In the genomic region with DNA sequence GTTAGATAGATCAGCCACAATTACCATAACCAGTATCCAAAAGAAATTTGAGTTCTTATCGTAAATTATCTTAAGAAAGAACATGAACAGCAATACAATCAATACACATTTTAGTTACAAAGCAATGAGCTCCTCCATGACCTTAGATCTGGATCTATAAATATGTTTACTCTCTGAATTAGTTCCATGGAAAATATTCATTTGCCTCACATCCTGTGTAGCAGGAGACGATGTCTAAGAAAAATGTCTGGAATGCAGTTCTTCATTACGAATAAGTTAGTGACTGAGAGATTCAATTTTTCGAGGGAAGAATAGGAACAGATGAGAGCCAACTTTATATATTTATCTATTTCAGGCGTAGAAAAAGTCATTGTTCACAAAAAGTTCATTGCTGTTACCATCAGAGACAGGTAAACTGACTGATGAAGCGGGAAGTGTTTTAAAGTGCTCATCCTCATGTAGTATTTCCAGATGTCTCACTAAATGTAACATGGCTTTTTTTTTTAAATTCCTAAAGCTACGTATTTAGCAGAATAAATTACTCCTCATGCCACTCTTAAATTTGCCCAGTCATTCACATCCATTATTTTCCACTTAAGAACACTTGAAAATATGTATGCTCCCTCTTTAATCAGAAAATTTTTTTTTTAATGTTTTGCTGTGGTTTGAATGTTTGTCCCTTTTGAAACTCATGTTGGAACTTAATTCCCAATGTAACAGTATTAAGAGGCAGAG, we compare ENCODE assay signal across 2 cellular contexts.
TF ChIP-seq lines count a peak whose summit lies in the region.

No MANE protein-coding gene starts in this region.

TF ChIP-seq in GM23338, 12 proteins besides CTCF, POLR2A, EP300 and RAD21 (continued from another document):
- TF ChIP-seq, protein P1, sequence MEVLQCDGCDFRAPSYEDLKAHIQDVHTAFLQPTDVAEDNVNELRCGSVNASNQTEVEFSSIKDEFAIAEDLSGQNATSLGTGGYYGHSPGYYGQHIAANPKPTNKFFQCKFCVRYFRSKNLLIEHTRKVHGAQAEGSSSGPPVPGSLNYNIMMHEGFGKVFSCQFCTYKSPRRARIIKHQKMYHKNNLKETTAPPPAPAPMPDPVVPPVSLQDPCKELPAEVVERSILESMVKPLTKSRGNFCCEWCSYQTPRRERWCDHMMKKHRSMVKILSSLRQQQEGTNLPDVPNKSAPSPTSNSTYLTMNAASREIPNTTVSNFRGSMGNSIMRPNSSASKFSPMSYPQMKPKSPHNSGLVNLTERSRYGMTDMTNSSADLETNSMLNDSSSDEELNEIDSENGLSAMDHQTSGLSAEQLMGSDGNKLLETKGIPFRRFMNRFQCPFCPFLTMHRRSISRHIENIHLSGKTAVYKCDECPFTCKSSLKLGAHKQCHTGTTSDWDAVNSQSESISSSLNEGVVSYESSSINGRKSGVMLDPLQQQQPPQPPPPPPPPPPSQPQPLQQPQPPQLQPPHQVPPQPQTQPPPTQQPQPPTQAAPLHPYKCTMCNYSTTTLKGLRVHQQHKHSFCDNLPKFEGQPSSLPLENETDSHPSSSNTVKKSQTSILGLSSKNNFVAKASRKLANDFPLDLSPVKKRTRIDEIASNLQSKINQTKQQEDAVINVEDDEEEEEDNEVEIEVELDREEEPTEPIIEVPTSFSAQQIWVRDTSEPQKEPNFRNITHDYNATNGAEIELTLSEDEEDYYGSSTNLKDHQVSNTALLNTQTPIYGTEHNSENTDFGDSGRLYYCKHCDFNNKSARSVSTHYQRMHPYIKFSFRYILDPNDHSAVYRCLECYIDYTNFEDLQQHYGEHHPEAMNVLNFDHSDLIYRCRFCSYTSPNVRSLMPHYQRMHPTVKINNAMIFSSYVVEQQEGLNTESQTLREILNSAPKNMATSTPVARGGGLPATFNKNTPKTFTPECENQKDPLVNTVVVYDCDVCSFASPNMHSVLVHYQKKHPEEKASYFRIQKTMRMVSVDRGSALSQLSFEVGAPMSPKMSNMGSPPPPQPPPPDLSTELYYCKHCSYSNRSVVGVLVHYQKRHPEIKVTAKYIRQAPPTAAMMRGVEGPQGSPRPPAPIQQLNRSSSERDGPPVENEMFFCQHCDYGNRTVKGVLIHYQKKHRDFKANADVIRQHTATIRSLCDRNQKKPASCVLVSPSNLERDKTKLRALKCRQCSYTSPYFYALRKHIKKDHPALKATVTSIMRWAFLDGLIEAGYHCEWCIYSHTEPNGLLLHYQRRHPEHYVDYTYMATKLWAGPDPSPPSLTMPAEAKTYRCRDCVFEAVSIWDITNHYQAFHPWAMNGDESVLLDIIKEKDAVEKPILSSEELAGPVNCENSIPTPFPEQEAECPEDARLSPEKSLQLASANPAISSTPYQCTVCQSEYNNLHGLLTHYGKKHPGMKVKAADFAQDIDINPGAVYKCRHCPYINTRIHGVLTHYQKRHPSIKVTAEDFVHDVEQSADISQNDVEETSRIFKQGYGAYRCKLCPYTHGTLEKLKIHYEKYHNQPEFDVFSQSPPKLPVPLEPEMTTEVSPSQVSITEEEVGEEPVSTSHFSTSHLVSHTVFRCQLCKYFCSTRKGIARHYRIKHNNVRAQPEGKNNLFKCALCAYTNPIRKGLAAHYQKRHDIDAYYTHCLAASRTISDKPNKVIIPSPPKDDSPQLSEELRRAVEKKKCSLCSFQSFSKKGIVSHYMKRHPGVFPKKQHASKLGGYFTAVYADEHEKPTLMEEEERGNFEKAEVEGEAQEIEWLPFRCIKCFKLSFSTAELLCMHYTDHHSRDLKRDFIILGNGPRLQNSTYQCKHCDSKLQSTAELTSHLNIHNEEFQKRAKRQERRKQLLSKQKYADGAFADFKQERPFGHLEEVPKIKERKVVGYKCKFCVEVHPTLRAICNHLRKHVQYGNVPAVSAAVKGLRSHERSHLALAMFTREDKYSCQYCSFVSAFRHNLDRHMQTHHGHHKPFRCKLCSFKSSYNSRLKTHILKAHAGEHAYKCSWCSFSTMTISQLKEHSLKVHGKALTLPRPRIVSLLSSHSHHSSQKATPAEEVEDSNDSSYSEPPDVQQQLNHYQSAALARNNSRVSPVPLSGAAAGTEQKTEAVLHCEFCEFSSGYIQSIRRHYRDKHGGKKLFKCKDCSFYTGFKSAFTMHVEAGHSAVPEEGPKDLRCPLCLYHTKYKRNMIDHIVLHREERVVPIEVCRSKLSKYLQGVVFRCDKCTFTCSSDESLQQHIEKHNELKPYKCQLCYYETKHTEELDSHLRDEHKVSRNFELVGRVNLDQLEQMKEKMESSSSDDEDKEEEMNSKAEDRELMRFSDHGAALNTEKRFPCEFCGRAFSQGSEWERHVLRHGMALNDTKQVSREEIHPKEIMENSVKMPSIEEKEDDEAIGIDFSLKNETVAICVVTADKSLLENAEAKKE (CRISPR knock-in tag; IDR thresholded peaks at IDR 0.05) = no peak
- TF ChIP-seq EZH2phosphoT487 (IDR thresholded peaks at IDR 0.05; ENCODE audit: unreplicated experiment) = no peak
- TF ChIP-seq POLR2AphosphoS5 (IDR thresholded peaks at IDR 0.05; ENCODE audit: low read depth) = no peak

TF ChIP-seq in WTC11, 78 proteins besides CTCF, POLR2A, EP300 and RAD21 (continued from another document):
- TF ChIP-seq, protein P2, sequence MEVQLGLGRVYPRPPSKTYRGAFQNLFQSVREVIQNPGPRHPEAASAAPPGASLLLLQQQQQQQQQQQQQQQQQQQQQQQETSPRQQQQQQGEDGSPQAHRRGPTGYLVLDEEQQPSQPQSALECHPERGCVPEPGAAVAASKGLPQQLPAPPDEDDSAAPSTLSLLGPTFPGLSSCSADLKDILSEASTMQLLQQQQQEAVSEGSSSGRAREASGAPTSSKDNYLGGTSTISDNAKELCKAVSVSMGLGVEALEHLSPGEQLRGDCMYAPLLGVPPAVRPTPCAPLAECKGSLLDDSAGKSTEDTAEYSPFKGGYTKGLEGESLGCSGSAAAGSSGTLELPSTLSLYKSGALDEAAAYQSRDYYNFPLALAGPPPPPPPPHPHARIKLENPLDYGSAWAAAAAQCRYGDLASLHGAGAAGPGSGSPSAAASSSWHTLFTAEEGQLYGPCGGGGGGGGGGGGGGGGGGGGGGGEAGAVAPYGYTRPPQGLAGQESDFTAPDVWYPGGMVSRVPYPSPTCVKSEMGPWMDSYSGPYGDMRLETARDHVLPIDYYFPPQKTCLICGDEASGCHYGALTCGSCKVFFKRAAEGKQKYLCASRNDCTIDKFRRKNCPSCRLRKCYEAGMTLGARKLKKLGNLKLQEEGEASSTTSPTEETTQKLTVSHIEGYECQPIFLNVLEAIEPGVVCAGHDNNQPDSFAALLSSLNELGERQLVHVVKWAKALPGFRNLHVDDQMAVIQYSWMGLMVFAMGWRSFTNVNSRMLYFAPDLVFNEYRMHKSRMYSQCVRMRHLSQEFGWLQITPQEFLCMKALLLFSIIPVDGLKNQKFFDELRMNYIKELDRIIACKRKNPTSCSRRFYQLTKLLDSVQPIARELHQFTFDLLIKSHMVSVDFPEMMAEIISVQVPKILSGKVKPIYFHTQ (CRISPR knock-in tag; IDR thresholded peaks at IDR 0.05) = no peak
- TF ChIP-seq NFE2L1 (CRISPR knock-in tag; IDR thresholded peaks at IDR 0.05) (no peak), ESRRA (CRISPR knock-in tag; IDR thresholded peaks at IDR 0.05; ENCODE audit: borderline replicate concordance) (no peak), NR1H2 (CRISPR knock-in tag; IDR thresholded peaks at IDR 0.05) (no peak), ZNF396 (CRISPR knock-in tag; IDR thresholded peaks at IDR 0.05; ENCODE audit: borderline replicate concordance) (no peak)
- TF ChIP-seq, protein P3, sequence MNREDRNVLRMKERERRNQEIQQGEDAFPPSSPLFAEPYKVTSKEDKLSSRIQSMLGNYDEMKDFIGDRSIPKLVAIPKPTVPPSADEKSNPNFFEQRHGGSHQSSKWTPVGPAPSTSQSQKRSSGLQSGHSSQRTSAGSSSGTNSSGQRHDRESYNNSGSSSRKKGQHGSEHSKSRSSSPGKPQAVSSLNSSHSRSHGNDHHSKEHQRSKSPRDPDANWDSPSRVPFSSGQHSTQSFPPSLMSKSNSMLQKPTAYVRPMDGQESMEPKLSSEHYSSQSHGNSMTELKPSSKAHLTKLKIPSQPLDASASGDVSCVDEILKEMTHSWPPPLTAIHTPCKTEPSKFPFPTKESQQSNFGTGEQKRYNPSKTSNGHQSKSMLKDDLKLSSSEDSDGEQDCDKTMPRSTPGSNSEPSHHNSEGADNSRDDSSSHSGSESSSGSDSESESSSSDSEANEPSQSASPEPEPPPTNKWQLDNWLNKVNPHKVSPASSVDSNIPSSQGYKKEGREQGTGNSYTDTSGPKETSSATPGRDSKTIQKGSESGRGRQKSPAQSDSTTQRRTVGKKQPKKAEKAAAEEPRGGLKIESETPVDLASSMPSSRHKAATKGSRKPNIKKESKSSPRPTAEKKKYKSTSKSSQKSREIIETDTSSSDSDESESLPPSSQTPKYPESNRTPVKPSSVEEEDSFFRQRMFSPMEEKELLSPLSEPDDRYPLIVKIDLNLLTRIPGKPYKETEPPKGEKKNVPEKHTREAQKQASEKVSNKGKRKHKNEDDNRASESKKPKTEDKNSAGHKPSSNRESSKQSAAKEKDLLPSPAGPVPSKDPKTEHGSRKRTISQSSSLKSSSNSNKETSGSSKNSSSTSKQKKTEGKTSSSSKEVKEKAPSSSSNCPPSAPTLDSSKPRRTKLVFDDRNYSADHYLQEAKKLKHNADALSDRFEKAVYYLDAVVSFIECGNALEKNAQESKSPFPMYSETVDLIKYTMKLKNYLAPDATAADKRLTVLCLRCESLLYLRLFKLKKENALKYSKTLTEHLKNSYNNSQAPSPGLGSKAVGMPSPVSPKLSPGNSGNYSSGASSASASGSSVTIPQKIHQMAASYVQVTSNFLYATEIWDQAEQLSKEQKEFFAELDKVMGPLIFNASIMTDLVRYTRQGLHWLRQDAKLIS (CRISPR knock-in tag; IDR thresholded peaks at IDR 0.05; ENCODE audit: borderline replicate concordance) = no peak
- TF ChIP-seq, protein P4, sequence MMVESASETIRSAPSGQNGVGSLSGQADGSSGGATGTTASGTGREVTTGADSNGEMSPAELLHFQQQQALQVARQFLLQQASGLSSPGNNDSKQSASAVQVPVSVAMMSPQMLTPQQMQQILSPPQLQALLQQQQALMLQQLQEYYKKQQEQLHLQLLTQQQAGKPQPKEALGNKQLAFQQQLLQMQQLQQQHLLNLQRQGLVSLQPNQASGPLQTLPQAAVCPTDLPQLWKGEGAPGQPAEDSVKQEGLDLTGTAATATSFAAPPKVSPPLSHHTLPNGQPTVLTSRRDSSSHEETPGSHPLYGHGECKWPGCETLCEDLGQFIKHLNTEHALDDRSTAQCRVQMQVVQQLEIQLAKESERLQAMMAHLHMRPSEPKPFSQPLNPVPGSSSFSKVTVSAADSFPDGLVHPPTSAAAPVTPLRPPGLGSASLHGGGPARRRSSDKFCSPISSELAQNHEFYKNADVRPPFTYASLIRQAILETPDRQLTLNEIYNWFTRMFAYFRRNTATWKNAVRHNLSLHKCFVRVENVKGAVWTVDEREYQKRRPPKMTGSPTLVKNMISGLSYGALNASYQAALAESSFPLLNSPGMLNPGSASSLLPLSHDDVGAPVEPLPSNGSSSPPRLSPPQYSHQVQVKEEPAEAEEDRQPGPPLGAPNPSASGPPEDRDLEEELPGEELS (CRISPR knock-in tag; IDR thresholded peaks at IDR 0.05) = no peak
- TF ChIP-seq, protein P5, sequence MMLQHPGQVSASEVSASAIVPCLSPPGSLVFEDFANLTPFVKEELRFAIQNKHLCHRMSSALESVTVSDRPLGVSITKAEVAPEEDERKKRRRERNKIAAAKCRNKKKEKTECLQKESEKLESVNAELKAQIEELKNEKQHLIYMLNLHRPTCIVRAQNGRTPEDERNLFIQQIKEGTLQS (CRISPR knock-in tag; conservative IDR thresholded peaks at IDR 0.05) = no peak
TF ChIP-seq in WTC11: peak in this region for 0.
